20 cellular contexts compared by ENCODE assay signal in the genomic region with DNA sequence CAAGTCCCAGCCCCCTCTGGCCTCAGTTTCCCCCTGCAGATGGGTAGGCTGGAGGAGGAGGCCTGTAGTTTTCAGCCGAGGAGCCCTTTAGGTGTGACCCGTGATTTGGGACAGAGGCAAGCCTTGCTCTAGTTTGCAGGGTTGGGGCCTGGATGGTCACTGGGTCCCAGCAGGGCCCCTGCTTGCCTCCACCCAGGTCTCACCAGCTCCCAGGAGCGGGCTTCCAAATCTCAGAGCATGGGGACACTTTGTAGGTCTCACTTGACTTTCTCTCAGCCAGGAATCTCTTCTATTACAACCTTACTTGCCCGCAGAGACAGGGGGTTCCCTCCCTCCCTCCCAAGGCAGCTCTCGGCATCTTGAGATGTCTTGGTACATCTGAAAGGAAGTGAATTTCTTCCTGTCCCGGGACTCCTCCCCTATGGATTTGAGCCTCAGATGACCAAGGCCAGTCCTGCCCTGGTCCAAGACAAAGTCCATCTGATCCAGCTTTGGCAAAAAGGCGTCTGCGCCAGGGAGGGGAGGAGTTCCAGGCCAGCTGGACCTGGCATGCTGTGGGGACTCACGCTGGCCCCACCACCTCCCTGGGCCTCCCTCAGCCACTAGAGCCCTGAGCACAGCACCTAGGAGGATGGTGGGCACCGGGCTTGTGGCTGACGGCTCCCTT. TPM values are rescaled to one million over a fixed set of nuclear protein-coding genes. Genes with fewer than 3 reads are reported as not detected.
DNase-seq lines count a peak whose midpoint lies in the region; ATAC-seq and TF ChIP-seq lines count a peak whose summit lies in the region.
"Had no signal": no experiment of that assay in that cellular context is flagged by ENCODE, and none has a peak within 500 bp of the region (broad histone marks: within the 10 kb centered on the region; RNA-seq: fewer than 3 reads in every experiment).

No MANE protein-coding gene starts in this region.

- no peaks in the 10 kb centered on the region for H3K27me3 ChIP-seq in thoracic aorta (replicated peaks; ENCODE audit: insufficient read depth)
- H3K27me3 ChIP-seq: breast epithelium, colonic mucosa, stomach had no signal

- H3K27ac Mint-ChIP-seq in mesothelial cell of epicardium, result peak overlapping the region; percentile 68
- H3K27ac Mint-ChIP-seq in activated CD4-positive, alpha-beta T cell treated with anti-CD3 and anti-CD28 coated beads for 36 hours, result no peak overlapping the region
- H3K27ac Mint-ChIP-seq: activated B cell treated with CpG ODN at 0.5 μM for 24 hours had no signal

- CTCF ChIA-PET in activated CD4-positive, alpha-beta T cell treated with anti-CD3 and anti-CD28 coated beads for 36 hours (lab: Charles Lee), result interaction anchor here (1.1 kb wide), 1 partner anchor 41 kb away, joined by 3 read pairs; no protein-coding TSS in a partner anchor

- H3K4me3 Mint-ChIP-seq in mesothelial cell of epicardium, result no peak overlapping the region
- H3K4me3 Mint-ChIP-seq in activated CD4-positive, alpha-beta T cell treated with anti-CD3 and anti-CD28 coated beads for 36 hours, result no peak overlapping the region
- H3K4me3 Mint-ChIP-seq: activated B cell treated with CpG ODN at 0.5 μM for 24 hours; T-helper 2 cell treated with Interferon-gamma antibody and Interleukin-4, amounts not matched to agents 5 μg/mL and 100 μg/mL, for 36 hours had no signal

- POLR2A ChIA-PET in activated CD4-positive, alpha-beta T cell treated with anti-CD3 and anti-CD28 coated beads for 36 hours (lab: Charles Lee), result no interaction called here

- H3K4me3 ChIP-seq in coronary artery (no peak overlapping the region), thoracic aorta (no peak overlapping the region)
- H3K4me3 ChIP-seq: breast epithelium, colonic mucosa, SK-N-MC, stomach had no signal

- H3K36me3 Mint-ChIP-seq in mesothelial cell of epicardium, result peaks cover 2% of the 10 kb centered on the region
- H3K36me3 Mint-ChIP-seq in activated CD4-positive, alpha-beta T cell treated with anti-CD3 and anti-CD28 coated beads for 36 hours (ENCODE audit: low read depth), result no peaks in the 10 kb centered on the region
- H3K36me3 Mint-ChIP-seq: type B pancreatic cell had no signal

- H3K9me3 Mint-ChIP-seq in mesothelial cell of epicardium, result no peaks in the 10 kb centered on the region
- H3K9me3 Mint-ChIP-seq in activated CD4-positive, alpha-beta T cell treated with anti-CD3 and anti-CD28 coated beads for 36 hours (ENCODE audit: low read depth), result no peaks in the 10 kb centered on the region
- H3K9me3 Mint-ChIP-seq: activated B cell treated with CpG ODN at 0.5 μM for 24 hours; T-helper 2 cell treated with Interferon-gamma antibody and Interleukin-4, amounts not matched to agents 5 μg/mL and 100 μg/mL, for 36 hours; type B pancreatic cell had no signal

- H3K27me3 Mint-ChIP-seq in mesothelial cell of epicardium (ENCODE audit: low read depth), result no peaks in the 10 kb centered on the region
- H3K27me3 Mint-ChIP-seq in activated CD4-positive, alpha-beta T cell treated with anti-CD3 and anti-CD28 coated beads for 36 hours, result no peaks in the 10 kb centered on the region
- H3K27me3 Mint-ChIP-seq: activated B cell treated with CpG ODN at 0.5 μM for 24 hours, type B pancreatic cell had no signal

- H3K4me1 ChIP-seq in thoracic aorta (ENCODE audit: control insufficient read depth in 1 of 2, low read depth in 2 of 2), result peaks cover 11 to 65% of the 10 kb centered on the region in 2 donors
- H3K4me1 ChIP-seq: breast epithelium, colonic mucosa had no signal

- H3K27ac ChIP-seq in coronary artery (peak overlapping the region in 1 of 2 donors; percentile 5), thoracic aorta (peak overlapping the region; percentile 6 to 53)
- H3K27ac ChIP-seq: breast epithelium, colonic mucosa, SK-N-MC had no signal

- H3K9me3 ChIP-seq in thoracic aorta, result no peaks in the 10 kb centered on the region
- H3K9me3 ChIP-seq: breast epithelium, colonic mucosa, stomach had no signal

- no peak for TF ChIP-seq CTCF in coronary artery (IDR thresholded peaks at IDR 0.05)
- TF ChIP-seq CTCF in mesothelial cell of epicardium (IDR thresholded peaks at IDR 0.05; ENCODE audit: unreplicated experiment), result no peak
- TF ChIP-seq CTCF in thoracic aorta (IDR thresholded peaks at IDR 0.05), result no peak

- intact Hi-C loops in left cardiac atrium (cut with DNase I) (no loop called here), Right ventricle myocardium superior (cut with DNase I) (no loop called here)
- intact Hi-C loops in activated CD4-positive, alpha-beta T cell treated with anti-CD3 and anti-CD28 coated beads for 36 hours (cut with DNase I, micrococcal nuclease), result no loop called here

- H3K4me1 Mint-ChIP-seq in mesothelial cell of epicardium, result peaks cover 21% of the 10 kb centered on the region
- H3K4me1 Mint-ChIP-seq in activated CD4-positive, alpha-beta T cell treated with anti-CD3 and anti-CD28 coated beads for 36 hours, result no peaks in the 10 kb centered on the region
- H3K4me1 Mint-ChIP-seq: activated B cell treated with CpG ODN at 0.5 μM for 24 hours had no signal

- peaks cover 8% of the 10 kb centered on the region for H3K36me3 ChIP-seq in thoracic aorta
- H3K36me3 ChIP-seq: breast epithelium, colonic mucosa had no signal

- ATAC-seq in left cardiac atrium, result no peak
- no peak for ATAC-seq in Right ventricle myocardium superior (ENCODE audit: poor library complexity)
- no peak for ATAC-seq in thoracic aorta (ENCODE audit: insufficient number of reproducible peaks, low FRiP score, low read depth)
- no peak for ATAC-seq in activated CD4-positive, alpha-beta T cell treated with anti-CD3 and anti-CD28 coated beads for 36 hours

- DNase-seq in left cardiac atrium (peak; percentile 25), Right ventricle myocardium superior (no peak), coronary artery (ENCODE audit: low spot score) (peak; percentile 55), mesothelial cell of epicardium (ENCODE audit: low spot score in 2 of 2, unreplicated experiment in 2 of 2) (no peak), thoracic aorta (ENCODE audit: low spot score) (no peak), nucleus accumbens (lab: John Stamatoyannopoulos, UW) (no peak)
- no peak for DNase-seq in activated CD4-positive, alpha-beta T cell treated with anti-CD3 and anti-CD28 coated beads for 36 hours
- DNase-seq in activated effector memory CD4-positive, alpha-beta T cell treated with anti-CD3 and anti-CD28 coated beads, Interleukin-2, amount 50 U/mL, for 16 hours, result no peak
- DNase-seq: activated B cell treated with CpG ODN at 0.5 μM for 24 hours; activated gamma-delta T cell treated with Interleukin-2 at 50 U/mL for 16 hours; activated T-cell treated with anti-CD3 and anti-CD28 coated beads for 4 hours; colonic mucosa; NCI-H1105; NCI-H510A treated with DMSO at 0.1 percent for 48 hours; stimulated activated CD4-positive, alpha-beta T cell treated with anti-CD3 and anti-CD28 coated beads, Interleukin-12 subunit alpha, Interleukin-12 subunit beta, amount 100 ng/mL, for 4 hours; stomach had no signal

RNA-seq across cellular contexts. Expression of a gene that starts 47.4 kb away (rescaled TPM):
- 10 to 100 TPM in 1 of 2 donors, 1 to 10 TPM in 1; 9.2 to 10.2 TPM for total RNA-seq in left cardiac atrium
- 6.7 TPM for total RNA-seq in Right ventricle myocardium superior
- 81.2 to 85.2 TPM (median 81.3 TPM) in 3 replicates for total RNA-seq in mesothelial cell of epicardium
- total RNA-seq in thoracic aorta, result 10 to 100 TPM; 80.3 to 89.0 TPM
- total RNA-seq in activated CD4-positive, alpha-beta T cell treated with anti-CD3 and anti-CD28 coated beads for 36 hours, result 1 to 10 TPM; 4.2 to 5.7 TPM

Comparison
In these comparisons a context has a peak if more than half of its experiments do, and no peak if none do; other contexts are left out.
1. DNase-seq: peak in left cardiac atrium (single experiment) and coronary artery (single experiment); none in Right ventricle myocardium superior (single experiment), mesothelial cell of epicardium (0 of 2), thoracic aorta (single experiment), activated CD4-positive, alpha-beta T cell treated with anti-CD3 and anti-CD28 coated beads for 36 hours (single experiment), nucleus accumbens (0 of 56) and activated effector memory CD4-positive, alpha-beta T cell treated with anti-CD3 and anti-CD28 coated beads, Interleukin-2, amount 50 U/mL, for 16 hours (single experiment).